Comparison of ENCODE assay signal across 9 cellular contexts in the genomic region with DNA sequence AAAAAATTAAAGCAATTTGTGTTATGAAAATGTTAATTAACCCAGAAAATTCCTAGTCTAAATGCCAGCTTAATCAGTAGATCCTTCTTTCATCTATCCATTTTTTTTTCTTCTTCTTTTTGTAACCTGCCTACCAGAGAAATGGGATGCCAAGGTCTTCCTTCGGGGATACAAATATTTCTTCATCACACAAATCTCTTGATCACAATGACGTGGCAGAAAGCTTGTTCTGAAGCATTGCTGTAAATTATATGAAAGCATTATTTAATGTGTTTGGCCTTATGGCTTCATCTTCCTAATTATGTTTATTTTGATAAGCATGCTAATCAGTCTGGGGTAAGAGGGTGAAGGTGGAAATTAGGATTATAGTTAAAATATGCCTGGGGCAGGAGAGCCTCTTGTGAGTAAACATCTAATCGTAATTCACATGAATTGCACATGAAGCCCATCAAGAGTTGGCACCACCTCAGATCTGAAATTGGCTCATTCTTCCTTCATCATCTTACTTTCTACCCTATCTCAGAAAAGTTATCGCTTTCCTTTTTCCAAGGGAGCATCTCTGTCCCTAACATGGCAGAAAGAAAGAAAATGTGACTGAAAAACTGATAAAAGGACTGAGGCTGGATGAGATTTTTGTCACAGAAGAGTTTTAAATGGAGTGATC.
DNase-seq lines count a peak whose midpoint lies in the region; ATAC-seq and TF ChIP-seq lines count a peak whose summit lies in the region.
"Had no signal": no experiment of that assay in that cellular context is flagged by ENCODE, and none has a peak within 500 bp of the region (broad histone marks: within the 10 kb centered on the region; RNA-seq: fewer than 3 reads in every experiment).

No MANE protein-coding gene starts in this region.

- no peak for TF ChIP-seq CTCF in neural progenitor cell (IDR thresholded peaks at IDR 0.05)

- peak overlapping the region; percentile 65 for H2AFZ ChIP-seq in ACC112 (ENCODE audit: low read length, unreplicated experiment)
- H2AFZ ChIP-seq in GM23248 = peak overlapping the region; percentile 35; the same call in 1 of the 2 replicates
- no peak overlapping the region for H2AFZ ChIP-seq in neural progenitor cell (replicated peaks)

- no peaks in the 10 kb centered on the region for H3K36me3 Mint-ChIP-seq in neural progenitor cell

- ATAC-seq in HG03342 (IDR thresholded peaks at IDR 0.05; ENCODE audit: unreplicated experiment) = no peak

- no peaks in the 10 kb centered on the region for H3K9me2 ChIP-seq in GM23248 (ENCODE audit: insufficient read depth)

- H3K4me3 ChIP-seq in ACC112 (ENCODE audit: low read depth, low read length) (no peak overlapping the region), GM23248 (no peak overlapping the region), adipocyte (ENCODE audit: low read length) (no peak overlapping the region), neural progenitor cell (no peak overlapping the region)

- DNase-seq in GM23248 (peak; percentile 57), adipocyte (ENCODE audit: low read depth) (no peak), neural progenitor cell (ENCODE audit: low spot score) (no peak), NCI-H1930 (lab: John Stamatoyannopoulos, UW) (no peak), H4 (ENCODE audit: low spot score) (no peak)
- DNase-seq in activated CD4-positive, CD25-positive, alpha-beta regulatory T cell treated with anti-CD3 and anti-CD28 coated beads, Interleukin-2, amount 50 U/mL, for 72 hours = no peak

- H3K4me3 Mint-ChIP-seq in neural progenitor cell = no peak overlapping the region

- peak overlapping the region; percentile 37 for H3K9ac ChIP-seq in GM23248
- peak overlapping the region; percentile 69 for H3K9ac ChIP-seq in adipocyte (ENCODE audit: low read length)
- no peak overlapping the region for H3K9ac ChIP-seq in neural progenitor cell

- H3F3A ChIP-seq in GM23248 (ENCODE audit: insufficient read depth) (peaks cover 19% of the 10 kb centered on the region; the same call in 1 of the 2 replicates), neural progenitor cell (ENCODE audit: low read depth) (peaks cover 3% of the 10 kb centered on the region)

- peak overlapping the region; percentile 16; the same call in 1 of the 2 replicates for H3K27ac ChIP-seq in ACC112 (ENCODE audit: low read depth, low read length)
- peak overlapping the region; percentile 46; the same call in 1 of the 2 replicates for H3K27ac ChIP-seq in GM23248
- H3K27ac ChIP-seq in neural progenitor cell = no peak overlapping the region
- H3K27ac ChIP-seq: C4-2B had no signal

- H3K4me1 ChIP-seq in ACC112 (ENCODE audit: control insufficient read depth, insufficient read depth, low read length, unreplicated experiment) (peaks cover 25% of the 10 kb centered on the region), GM23248 (ENCODE audit: insufficient read depth) (peaks cover 32% of the 10 kb centered on the region), adipocyte (ENCODE audit: control insufficient read depth, insufficient read depth, low read length) (peaks cover 27% of the 10 kb centered on the region), neural progenitor cell (peaks cover 7% of the 10 kb centered on the region)

- H4K20me1 ChIP-seq in GM23248 (ENCODE audit: insufficient read depth) (no peaks in the 10 kb centered on the region), neural progenitor cell (ENCODE audit: low read depth) (no peaks in the 10 kb centered on the region)

- H3K9me3 Mint-ChIP-seq in neural progenitor cell = no peaks in the 10 kb centered on the region

- peaks cover 15% of the 10 kb centered on the region for H3K4me1 Mint-ChIP-seq in neural progenitor cell

- H3K27me3 Mint-ChIP-seq in neural progenitor cell (ENCODE audit: insufficient read depth, low read depth) = peaks cover 4% of the 10 kb centered on the region

- H3K27me3 ChIP-seq in ACC112 (ENCODE audit: insufficient read depth, low read length) (no peaks in the 10 kb centered on the region), GM23248 (replicated peaks; ENCODE audit: insufficient read depth) (no peaks in the 10 kb centered on the region), adipocyte (replicated peaks; ENCODE audit: control insufficient read depth, insufficient read depth, low read length) (no peaks in the 10 kb centered on the region), neural progenitor cell (no peaks in the 10 kb centered on the region)

- in situ Hi-C loops in GM23248 (cut with MboI) = loop anchor here (10.0 to 25.0 kb wide), 3 partner anchors 188 to 585 kb away; no protein-coding TSS in a partner anchor

- H3K79me2 ChIP-seq in ACC112 (ENCODE audit: control insufficient read depth, insufficient read depth, low read length, unreplicated experiment) = no peaks in the 10 kb centered on the region
- H3K79me2 ChIP-seq in GM23248 (ENCODE audit: insufficient read depth) = no peaks in the 10 kb centered on the region
- no peaks in the 10 kb centered on the region for H3K79me2 ChIP-seq in neural progenitor cell (ENCODE audit: low read depth)

- WGBS in GM23248 (ENCODE audit: low coverage in 1 of 2, low lambda C conversion rate in 2 of 2, missing lambda C conversion rate in 2 of 2), 2 experiments = 28 to 31% methylated on average over 4 of the region's 4 CpGs

- H3K36me3 ChIP-seq in ACC112 (ENCODE audit: insufficient read depth, low read length) = no peaks in the 10 kb centered on the region
- H3K36me3 ChIP-seq in GM23248 (ENCODE audit: low read depth) = no peaks in the 10 kb centered on the region
- no peaks in the 10 kb centered on the region for H3K36me3 ChIP-seq in adipocyte (ENCODE audit: control insufficient read depth, insufficient read depth, low read length, severe bottlenecking)
- H3K36me3 ChIP-seq in neural progenitor cell = no peaks in the 10 kb centered on the region

- H3K4me2 ChIP-seq in GM23248 (ENCODE audit: unreplicated experiment) = peak overlapping the region; percentile 42
- no peak overlapping the region for H3K4me2 ChIP-seq in neural progenitor cell

- H3K27ac Mint-ChIP-seq in neural progenitor cell = peak overlapping the region; percentile 42

- no peaks in the 10 kb centered on the region for H3K9me3 ChIP-seq in GM23248 (ENCODE audit: low read depth)
- H3K9me3 ChIP-seq in adipocyte (ENCODE audit: control insufficient read depth, low read length) = no peaks in the 10 kb centered on the region
- H3K9me3 ChIP-seq in neural progenitor cell (ENCODE audit: low read depth) = no peaks in the 10 kb centered on the region
